13 cellular contexts compared by ENCODE assay signal in the genomic region with DNA sequence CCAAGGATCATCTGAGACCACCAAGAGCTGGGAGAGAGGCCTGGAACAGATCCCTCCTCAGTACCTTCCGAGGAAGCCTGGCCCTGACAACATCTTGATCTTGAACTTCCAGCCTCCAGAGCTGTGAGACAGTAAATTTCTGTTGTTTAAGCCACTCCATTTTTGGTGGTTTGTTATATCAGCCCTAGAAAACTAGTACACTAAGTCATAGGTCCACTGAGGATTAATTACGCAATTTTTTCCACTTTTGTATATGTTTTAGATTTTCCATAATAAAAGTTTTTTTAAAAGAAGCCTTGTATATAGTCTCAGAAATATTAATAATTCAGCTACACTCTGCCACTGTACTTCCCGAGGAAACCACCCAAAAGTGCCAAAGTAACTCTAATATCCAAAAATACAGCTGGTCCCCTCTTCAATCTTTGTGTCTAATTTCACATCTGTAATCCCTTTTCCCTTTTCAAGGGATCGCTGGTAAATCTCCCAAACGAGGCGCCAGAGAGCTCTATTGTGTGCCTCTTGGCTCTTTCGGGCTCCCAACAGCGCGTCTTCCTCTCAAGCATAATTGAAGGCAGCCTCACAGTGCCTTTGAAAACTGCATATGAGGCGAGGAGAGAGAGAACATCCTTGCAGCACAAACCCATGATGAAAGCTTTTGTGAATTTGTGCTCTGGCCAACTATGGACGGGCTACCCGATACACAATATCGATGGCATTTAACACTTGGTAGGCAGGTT. TPM values are rescaled to one million over a fixed set of nuclear protein-coding genes. Genes with fewer than 3 reads are reported as not detected.
DNase-seq lines count a peak whose midpoint lies in the region; ATAC-seq and TF ChIP-seq lines count a peak whose summit lies in the region.
"Had no signal": no experiment of that assay in that cellular context is flagged by ENCODE, and none has a peak within 500 bp of the region (broad histone marks: within the 10 kb centered on the region; RNA-seq: fewer than 3 reads in every experiment).

No MANE protein-coding gene starts in this region.

- peaks cover 38% of the 10 kb centered on the region for H3K4me1 ChIP-seq in GM23248 (ENCODE audit: insufficient read depth)
- peaks cover 78% of the 10 kb centered on the region for H3K4me1 ChIP-seq in adipocyte (ENCODE audit: control insufficient read depth, insufficient read depth, low read length)
- H3K4me1 ChIP-seq in hepatocyte (ENCODE audit: insufficient read depth), result no peaks in the 10 kb centered on the region
- peaks cover 0 to 87% (median 63%) of the 10 kb centered on the region in 4 donors for H3K4me1 ChIP-seq in sigmoid colon
- no peaks in the 10 kb centered on the region for H3K4me1 ChIP-seq in PC-9 (replicated peaks; ENCODE audit: insufficient read depth)
- H3K4me1 ChIP-seq: SJSA1 had no signal

- H3K4me2 ChIP-seq in GM23248 (ENCODE audit: unreplicated experiment) (peak overlapping the region; percentile 29), hepatocyte (peak overlapping the region; percentile 16), PC-9 (no peak overlapping the region)

- CTCF ChIA-PET in PC-9 (lab: Charles Lee), result no interaction called here

- H3K9ac ChIP-seq in GM23248 (peak overlapping the region; percentile 13; the same call in 1 of the 2 replicates), adipocyte (ENCODE audit: low read length) (peak overlapping the region; percentile 85)

- H2AFZ ChIP-seq in GM23248 (peak overlapping the region; percentile 58), hepatocyte (no peak overlapping the region), PC-9 (no peak overlapping the region)

- H3K27ac ChIP-seq in GM23248 (peak overlapping the region; percentile 41), hepatocyte (no peak overlapping the region), sigmoid colon (peak overlapping the region; percentile 77 to 95 (median 87)), PC-9 (no peak overlapping the region)
- H3K27ac ChIP-seq: SJSA1 had no signal

- in situ Hi-C loops in GM23248 (cut with MboI), result loop anchor here (25.0 kb wide), 1 partner anchor 111 kb away; a partner anchor contains a TSS

- H3K27me3 ChIP-seq in GM23248 (replicated peaks; ENCODE audit: insufficient read depth) (no peaks in the 10 kb centered on the region), adipocyte (replicated peaks; ENCODE audit: control insufficient read depth, insufficient read depth, low read length) (no peaks in the 10 kb centered on the region), hepatocyte (peaks cover 7% of the 10 kb centered on the region), sigmoid colon (no peaks in the 10 kb centered on the region), PC-9 (ENCODE audit: insufficient read depth, low read depth) (peaks cover 58% of the 10 kb centered on the region)
- H3K27me3 ChIP-seq: SJSA1 had no signal

- H4K20me1 ChIP-seq in GM23248 (ENCODE audit: insufficient read depth) (no peaks in the 10 kb centered on the region), hepatocyte (ENCODE audit: insufficient read depth, poor library complexity, severe bottlenecking) (no peaks in the 10 kb centered on the region), PC-9 (ENCODE audit: insufficient read depth) (no peaks in the 10 kb centered on the region)

- POLR2A ChIA-PET in PC-9 (lab: Charles Lee; ENCODE audit: unreplicated experiment), result no interaction called here

- intact Hi-C loops in sigmoid colon (cut with DNase I), result loop anchor here (5.0 kb wide), 1 partner anchor 36 kb away; no protein-coding TSS in a partner anchor
- intact Hi-C loops in PC-9 (cut with micrococcal nuclease; ENCODE audit: unreplicated experiment), result no loop called here

- no peaks in the 10 kb centered on the region for H3K79me2 ChIP-seq in GM23248 (ENCODE audit: insufficient read depth)
- H3K79me2 ChIP-seq in hepatocyte, result no peaks in the 10 kb centered on the region
- H3K79me2 ChIP-seq in PC-9 (ENCODE audit: low read depth), result no peaks in the 10 kb centered on the region

- H3K9me2 ChIP-seq in GM23248 (ENCODE audit: insufficient read depth), result no peaks in the 10 kb centered on the region
- no peaks in the 10 kb centered on the region for H3K9me2 ChIP-seq in hepatocyte (replicated peaks; ENCODE audit: insufficient read depth)
- no peaks in the 10 kb centered on the region for H3K9me2 ChIP-seq in PC-9 (ENCODE audit: insufficient read depth)

- TF ChIP-seq EP300 in sigmoid colon (IDR thresholded peaks at IDR 0.05), result no peak

- no peak for TF ChIP-seq POLR2A in sigmoid colon (IDR thresholded peaks at IDR 0.05)

- no peaks in the 10 kb centered on the region for H3K9me3 ChIP-seq in GM23248 (ENCODE audit: low read depth)
- no peaks in the 10 kb centered on the region for H3K9me3 ChIP-seq in adipocyte (ENCODE audit: control insufficient read depth, low read length)
- no peaks in the 10 kb centered on the region for H3K9me3 ChIP-seq in hepatocyte (ENCODE audit: low read depth)
- H3K9me3 ChIP-seq in sigmoid colon, result no peaks in the 10 kb centered on the region
- H3K9me3 ChIP-seq in PC-9 (ENCODE audit: insufficient read depth, low read depth), result 0 out of 2 replicates have a peak, but pooled peaks cover 3% of the 10 kb centered on the region
- H3K9me3 ChIP-seq: SJSA1 had no signal

- H3K4me3 ChIP-seq in GM23248, result peak overlapping the region; percentile 29
- H3K4me3 ChIP-seq in adipocyte (ENCODE audit: low read length), result peak overlapping the region; percentile 67
- no peak overlapping the region for H3K4me3 ChIP-seq in hepatocyte
- H3K4me3 ChIP-seq in sigmoid colon, result peak overlapping the region in 1 of 4 donors; percentile 12
- H3K4me3 ChIP-seq in PC-9, result no peak overlapping the region
- H3K4me3 ChIP-seq: SJSA1 had no signal

- 9 to 12% methylated on average over 13 of the region's 13 CpGs for WGBS in GM23248 (ENCODE audit: low coverage in 1 of 2, low lambda C conversion rate in 2 of 2, missing lambda C conversion rate in 2 of 2), 2 experiments
- WGBS in hepatocyte (ENCODE audit: low lambda C conversion rate, missing lambda C conversion rate), result 38% methylated on average over 13 of the region's 13 CpGs
- WGBS in sigmoid colon, 2 donors, result 60 to 86% methylated on average over 13 of the region's 13 CpGs

- DNase-seq in GM23248 (peak; percentile 65), adipocyte (ENCODE audit: low read depth) (peak; percentile 63), hepatocyte (ENCODE audit: low spot score) (no peak), sigmoid colon (peak; percentile 70), PC-9 (no peak), GDM1 (lab: John Stamatoyannopoulos, UW) (no peak)
- DNase-seq in stimulated activated CD4-positive, alpha-beta T cell treated with anti-CD3 and anti-CD28 coated beads, Interleukin-15, amount 100 ng/mL, for 24 hours, result no peak
- DNase-seq: activated CD8-positive, alpha-beta T cell treated with anti-CD3 and anti-CD28 coated beads, Interleukin-2, amount 10 ng/mL, durations not matched to agents 7 days and 5 days; cortex of kidney; DMS 273 treated with DMSO at 0.1 percent for 48 hours; mammary epithelial cell had no signal

- TF ChIP-seq CTCF in hepatocyte (IDR thresholded peaks at IDR 0.05; ENCODE audit: poor library complexity) (no peak), sigmoid colon (IDR thresholded peaks at IDR 0.05) (no peak), PC-9 (conservative IDR thresholded peaks at IDR 0.05) (no peak)

- H3K36me3 ChIP-seq in GM23248 (ENCODE audit: low read depth) (no peaks in the 10 kb centered on the region), adipocyte (ENCODE audit: control insufficient read depth, insufficient read depth, low read length, severe bottlenecking) (peaks cover 8% of the 10 kb centered on the region), hepatocyte (replicated peaks; ENCODE audit: insufficient read depth, low read depth) (no peaks in the 10 kb centered on the region), sigmoid colon (no peaks in the 10 kb centered on the region), PC-9 (ENCODE audit: low read depth) (no peaks in the 10 kb centered on the region)
- H3K36me3 ChIP-seq: SJSA1 had no signal

- H3F3A ChIP-seq in GM23248 (ENCODE audit: insufficient read depth) (peaks cover 19% of the 10 kb centered on the region; the same call in 1 of the 2 replicates), PC-9 (ENCODE audit: insufficient read depth, low read depth) (no peaks in the 10 kb centered on the region)

- no peak for ATAC-seq in GM21786 (IDR thresholded peaks at IDR 0.05; ENCODE audit: unreplicated experiment)
- ATAC-seq: activated CD8-positive, alpha-beta T cell treated with anti-CD3 and anti-CD28 coated beads, Interleukin-2, amount 10 ng/mL, durations not matched to agents 7 days and 5 days had no signal

- no TSS peak for BruUV-seq in PC-9 (replicated peaks; lab: Mats Ljungman, UMichigan)

RNA-seq across cellular contexts. Expression of a gene that starts 32.7 kb away (rescaled TPM):
- 6.8 and 8.8 TPM in 2 replicates for total RNA-seq in GM23248 (2014; rRNA removed; shearing (Covaris generic))
- polyA plus RNA-seq in GM23248 (2016; fragmentation: Nextera tagmentation; extraction: Ambion mirVana), result 2.0 and 2.8 TPM in 2 replicates
- total RNA-seq in hepatocyte, result 4.1 and 8.8 TPM in 2 replicates
- polyA plus RNA-seq in hepatocyte, result 0.46 and 3.4 TPM in 2 replicates
- total RNA-seq in sigmoid colon, result 100 to 1,000 TPM; 440 to 536 (median 490) TPM
- polyA plus RNA-seq in sigmoid colon, result 10 to 100 TPM in 1 of 3 donors, 1 to 10 TPM in 2; 7.4 to 32.2 (median 8.4) TPM
- total RNA-seq in PC-9 (2021), result 0.20 TPM in 1 of 2 replicates, not detected in the other

Comparison
In these comparisons a context has a peak if more than half of its experiments do, and no peak if none do; other contexts are left out.
1. DNase-seq: peak in GM23248 (single experiment), adipocyte (single experiment) and sigmoid colon (single experiment); none in hepatocyte (single experiment), PC-9 (0 of 2), GDM1 (single experiment) and stimulated activated CD4-positive, alpha-beta T cell treated with anti-CD3 and anti-CD28 coated beads, Interleukin-15, amount 100 ng/mL, for 24 hours (single experiment).
2. H3K27ac ChIP-seq: peak in GM23248 (single experiment) and sigmoid colon (4 of 4); none in hepatocyte (single experiment) and PC-9 (single experiment).
3. H3K4me3 ChIP-seq: peak in GM23248 (single experiment) and adipocyte (single experiment); none in hepatocyte (single experiment) and PC-9 (single experiment).
4. RNA of a gene that starts 32.7 kb away (total RNA-seq): 440 to 536 TPM in sigmoid colon; 6.8 to 8.8 TPM in GM23248, 4.1 to 8.8 TPM in hepatocyte and 0.20 TPM in PC-9; every median in the first group is over 10 times any median in the second.